Comparison of ENCODE assay signal across 2 cellular contexts in genomic region chr5:163505049-163505474, GRCh38.
TF ChIP-seq lines count a peak whose summit lies in the region.

No MANE protein-coding gene starts in this region.

TF ChIP-seq in A549, 52 proteins besides CTCF, POLR2A, EP300 and RAD21:
- TF ChIP-seq RCOR1 (IDR thresholded peaks at IDR 0.05; ENCODE audit: low read depth, low read length) (no peak), REST (IDR thresholded peaks at IDR 0.05) (no peak), TP53 (CRISPR knock-in tag; IDR thresholded peaks at IDR 0.05) (no peak), JUN (IDR thresholded peaks at IDR 0.05) (peak in 1 of 2 experiments; percentile 18; a peak in 2 of 5 replicates)

TF ChIP-seq in HCT116, 20 proteins besides CTCF, POLR2A, EP300 and RAD21:
- no peak for TF ChIP-seq JUND (IDR thresholded peaks at IDR 0.05)
- TF ChIP-seq SRF (IDR thresholded peaks at IDR 0.05; ENCODE audit: low read depth), result 0 out of 2 replicates have a peak, but pooled peaks have one; percentile 17
